9 cellular contexts compared by ENCODE assay signal in genomic region chr3:113136071-113136470, GRCh38.
A peak's percentile ranks its signal among the peaks of the same experiment; 100 is the strongest.
DNase-seq lines count a peak whose midpoint lies in the region; ATAC-seq and TF ChIP-seq lines count a peak whose summit lies in the region.
"Had no signal": no experiment of that assay in that cellular context is flagged by ENCODE, and none has a peak within 500 bp of the region (broad histone marks: within the 10 kb centered on the region; RNA-seq: fewer than 3 reads in every experiment).

No MANE protein-coding gene starts in this region.

- no peak overlapping the region for H3K27ac ChIP-seq in MM.1S (ENCODE audit: low read length)
- H3K27ac ChIP-seq in colonic mucosa: no peak overlapping the region
- no peak overlapping the region for H3K27ac ChIP-seq in ovary

- POLR2A ChIA-PET in T-cell (lab: Charles Lee): no interaction called here

- H3K4me3 Mint-ChIP-seq in stimulated activated naive CD8-positive, alpha-beta T cell treated with anti-CD3 and anti-CD28 coated beads, Interleukin-15, amount 100 ng/mL, for 72 hours: no peak overlapping the region
- no peak overlapping the region for H3K4me3 Mint-ChIP-seq in T-cell
- H3K4me3 Mint-ChIP-seq: memory B cell had no signal

- H2AFZ ChIP-seq in MM.1S (ENCODE audit: low read length): no peak overlapping the region

- DNase-seq in ELR (ENCODE audit: low read depth) (peak; percentile 60), MM.1S (peak; percentile 33), colonic mucosa (no peak), ovary (no peak), left colon (no peak), NCI-H2029 treated with DMSO at 0.1 percent for 48 hours (lab: John Stamatoyannopoulos, UW) (no peak), T-cell (no peak)
- DNase-seq in stimulated activated naive CD8-positive, alpha-beta T cell treated with anti-CD3 and anti-CD28 coated beads, Interleukin-15, amount 100 ng/mL, for 72 hours: no peak

- H3K4me2 ChIP-seq in MM.1S (ENCODE audit: low read depth, low read length): no peak overlapping the region

- H3K36me3 ChIP-seq in MM.1S (replicated peaks; ENCODE audit: insufficient read depth, low read length) (no peaks in the 10 kb centered on the region), colonic mucosa (no peaks in the 10 kb centered on the region), ovary (no peaks in the 10 kb centered on the region)

- no peaks in the 10 kb centered on the region for H3K9me2 ChIP-seq in MM.1S (replicated peaks; ENCODE audit: insufficient read depth, low read length)

- TF ChIP-seq CTCF in MM.1S (IDR thresholded peaks at IDR 0.05; ENCODE audit: low read length) (peak; percentile 53), colonic mucosa (IDR thresholded peaks at IDR 0.05) (peak; percentile 28), ovary (IDR thresholded peaks at IDR 0.05) (peak; percentile 62 to 80 (median 69))

- WGBS in ovary, 3 donors: 34 to 38% (median 37%) methylated on average over 6 of the region's 6 CpGs

- peaks cover 4% of the 10 kb centered on the region for H3K4me1 Mint-ChIP-seq in stimulated activated naive CD8-positive, alpha-beta T cell treated with anti-CD3 and anti-CD28 coated beads, Interleukin-15, amount 100 ng/mL, for 72 hours
- no peaks in the 10 kb centered on the region for H3K4me1 Mint-ChIP-seq in T-cell

- ATAC-seq in stimulated activated naive CD8-positive, alpha-beta T cell treated with anti-CD3 and anti-CD28 coated beads, Interleukin-15, amount 100 ng/mL, for 72 hours: no peak
- no peak for ATAC-seq in left colon
- ATAC-seq in T-cell (replicated peaks in 1 of 4): no peak

- no peak for TF ChIP-seq EP300 in ovary (IDR thresholded peaks at IDR 0.05)

- H3K9me3 Mint-ChIP-seq in stimulated activated naive CD8-positive, alpha-beta T cell treated with anti-CD3 and anti-CD28 coated beads, Interleukin-15, amount 100 ng/mL, for 72 hours: no peaks in the 10 kb centered on the region
- H3K9me3 Mint-ChIP-seq in T-cell: peaks cover 0 to 3% (median 0%) of the 10 kb centered on the region in 3 donors
- H3K9me3 Mint-ChIP-seq: memory B cell had no signal

- no peaks in the 10 kb centered on the region for H3F3A ChIP-seq in MM.1S (ENCODE audit: insufficient read depth, low read length)

- H4K20me1 ChIP-seq in MM.1S (ENCODE audit: insufficient read depth, low read length): no peaks in the 10 kb centered on the region

- no peak overlapping the region for H3K27ac Mint-ChIP-seq in stimulated activated naive CD8-positive, alpha-beta T cell treated with anti-CD3 and anti-CD28 coated beads, Interleukin-15, amount 100 ng/mL, for 72 hours
- no peak overlapping the region for H3K27ac Mint-ChIP-seq in T-cell
- H3K27ac Mint-ChIP-seq: memory B cell had no signal

- no peaks in the 10 kb centered on the region for H3K36me3 Mint-ChIP-seq in T-cell
- H3K36me3 Mint-ChIP-seq: memory B cell had no signal

- H3K4me1 ChIP-seq in MM.1S (ENCODE audit: low read length) (no peaks in the 10 kb centered on the region), colonic mucosa (no peaks in the 10 kb centered on the region), ovary (ENCODE audit: insufficient read depth) (peaks cover 1% of the 10 kb centered on the region)

- no peaks in the 10 kb centered on the region for H3K79me2 ChIP-seq in MM.1S (ENCODE audit: low read length)

- H3K27me3 Mint-ChIP-seq in stimulated activated naive CD8-positive, alpha-beta T cell treated with anti-CD3 and anti-CD28 coated beads, Interleukin-15, amount 100 ng/mL, for 72 hours: no peaks in the 10 kb centered on the region
- no peaks in the 10 kb centered on the region for H3K27me3 Mint-ChIP-seq in T-cell
- H3K27me3 Mint-ChIP-seq: memory B cell had no signal

- H3K9me3 ChIP-seq in MM.1S (replicated peaks; ENCODE audit: insufficient read depth, low read length) (no peaks in the 10 kb centered on the region), colonic mucosa (no peaks in the 10 kb centered on the region), ovary (no peaks in the 10 kb centered on the region)

- CTCF ChIA-PET in T-cell (lab: Charles Lee): no interaction called here

- H3K9ac ChIP-seq in MM.1S (ENCODE audit: low read length) (no peak overlapping the region), colonic mucosa (ENCODE audit: low read depth in 2 of 2, low read length in 2 of 2) (no peak overlapping the region)

- H3K4me3 ChIP-seq in MM.1S (ENCODE audit: low read length): no peak overlapping the region
- no peak overlapping the region for H3K4me3 ChIP-seq in colonic mucosa
- no peak overlapping the region for H3K4me3 ChIP-seq in ovary

- no peak for TF ChIP-seq POLR2A in ovary (IDR thresholded peaks at IDR 0.05)

- intact Hi-C loops in colonic mucosa (cut with DNase I) (loop anchor here (5.0 kb wide), 1 partner anchor 146 kb away; no protein-coding TSS in a partner anchor), ovary (cut with DNase I) (loop anchor here in 3 of 4 donors (1.0 to 10.0 kb wide), 3 partner anchors 81 to 152 kb away; no protein-coding TSS in a partner anchor), left colon (cut with DNase I, micrococcal nuclease) (loop anchor here in 1 of 2 donors (5.0 kb wide), 1 partner anchor 151 kb away; no protein-coding TSS in a partner anchor)

- no peaks in the 10 kb centered on the region for H3K27me3 ChIP-seq in MM.1S (replicated peaks; ENCODE audit: insufficient read depth, low read length)
- H3K27me3 ChIP-seq in colonic mucosa: no peaks in the 10 kb centered on the region
- H3K27me3 ChIP-seq in ovary: no peaks in the 10 kb centered on the region

Comparison
In these comparisons a context has a peak if more than half of its experiments do, and no peak if none do; other contexts are left out.
1. DNase-seq: peak in ELR (single experiment) and MM.1S (single experiment); none in colonic mucosa (single experiment), ovary (0 of 5), stimulated activated naive CD8-positive, alpha-beta T cell treated with anti-CD3 and anti-CD28 coated beads, Interleukin-15, amount 100 ng/mL, for 72 hours (0 of 2), left colon (0 of 2), NCI-H2029 treated with DMSO at 0.1 percent for 48 hours (single experiment) and T-cell (0 of 34).
2. Peak in every context shown above with its lines, with median percentiles within 50 percentile points of each other: CTCF ChIP-seq.